ENCODE assay signal across 10 cellular contexts in genomic region chrX:71514367-71515038, GRCh38. TPM values are rescaled to one million over a fixed set of nuclear protein-coding genes. Genes with fewer than 3 reads are reported as not detected.
DNase-seq lines count a peak whose midpoint lies in the region; ATAC-seq, FAIRE-seq and TF ChIP-seq lines count a peak whose summit lies in the region.
"Had no signal": no experiment of that assay in that cellular context is flagged by ENCODE, and none has a peak within 500 bp of the region (broad histone marks: within the 10 kb centered on the region; RNA-seq: fewer than 3 reads in every experiment).

No MANE protein-coding gene starts in this region.

- H3K4me1 ChIP-seq in HEK293 (ENCODE audit: control insufficient read depth, insufficient read depth, low read length): no peaks in the 10 kb centered on the region

- DNase-seq in SIG-M5 treated with dmso at 0.1 percent for 504 hours (lab: John Stamatoyannopoulos, UW; ENCODE audit: unreplicated experiment) (peak; percentile 57), mesothelial cell of epicardium (ENCODE audit: low spot score in 2 of 2, unreplicated experiment in 2 of 2) (no peak), frontal cortex (ENCODE audit: low spot score in 2 of 2) (no peak), globus pallidus (ENCODE audit: low spot score) (no peak), anterior cingulate cortex (lab: John Stamatoyannopoulos, UW) (no peak)

- peaks cover 2% of the 10 kb centered on the region for H3K4me1 Mint-ChIP-seq in mesothelial cell of epicardium

- peak overlapping the region; percentile 9 for H3K27ac Mint-ChIP-seq in mesothelial cell of epicardium

- no peak overlapping the region for H3K4me3 ChIP-seq in HEK293 (ENCODE audit: low read depth, low read length)
- H3K4me3 ChIP-seq: thoracic aorta had no signal

- no peaks in the 10 kb centered on the region for H3K9me3 ChIP-seq in HEK293 (ENCODE audit: control insufficient read depth, insufficient read depth, low read depth, low read length)
- H3K9me3 ChIP-seq: thoracic aorta had no signal

- no peaks in the 10 kb centered on the region for H3K27me3 Mint-ChIP-seq in mesothelial cell of epicardium (ENCODE audit: low read depth)

- H3K9me3 Mint-ChIP-seq in mesothelial cell of epicardium: peaks cover 24% of the 10 kb centered on the region

- ATAC-seq in GM18499 (IDR thresholded peaks at IDR 0.05; ENCODE audit: insufficient read depth, unreplicated experiment) (peak; percentile 80), GM21367 (IDR thresholded peaks at IDR 0.05; ENCODE audit: unreplicated experiment) (no peak)
- ATAC-seq: HCT116 had no signal

- TF ChIP-seq CTCF in HEK293 (tag by site-specific recombination; IDR thresholded peaks at IDR 0.05) (no peak), mesothelial cell of epicardium (IDR thresholded peaks at IDR 0.05; ENCODE audit: unreplicated experiment) (no peak)

- no peak overlapping the region for H3K27ac ChIP-seq in HEK293 (ENCODE audit: extremely low read depth, low read depth, low read length)
- H3K27ac ChIP-seq: thoracic aorta had no signal

- H3K36me3 ChIP-seq in HEK293 (ENCODE audit: control insufficient read depth in 2 of 2, insufficient read depth in 1 of 2, low read length in 2 of 2): no peaks in the 10 kb centered on the region
- H3K36me3 ChIP-seq: thoracic aorta had no signal

- no peak for FAIRE-seq in frontal cortex (lab: Jason Lieb, UNC)

- CTCF ChIA-PET in HEK293 (lab: Yijun Ruan, JAX): no interaction called here

- H3K36me3 Mint-ChIP-seq in mesothelial cell of epicardium: no peaks in the 10 kb centered on the region

- POLR2A ChIA-PET in HEK293 (lab: Yijun Ruan, JAX): interaction anchor here (0.6 to 1.4 kb wide), 2 partner anchors 18 to 1360 kb away, joined by 3 to 9 read pairs; partner anchors contain the start of gene OGT

- no peak overlapping the region for H3K4me3 Mint-ChIP-seq in mesothelial cell of epicardium

TF ChIP-seq in HEK293, 187 proteins besides CTCF, POLR2A, EP300 and RAD21:
- TF ChIP-seq ZNF701 (tag by site-specific recombination; IDR thresholded peaks at IDR 0.05): no peak
- TF ChIP-seq BCL6B (tag by site-specific recombination; IDR thresholded peaks at IDR 0.05): no peak
- TF ChIP-seq ZFP41 (tag by site-specific recombination; IDR thresholded peaks at IDR 0.05; ENCODE audit: borderline replicate concordance): no peak
- no peak for TF ChIP-seq ZNF311 (tag by site-specific recombination; IDR thresholded peaks at IDR 0.05; ENCODE audit: borderline replicate concordance)
- no peak for TF ChIP-seq ZBTB6 (tag by site-specific recombination; IDR thresholded peaks at IDR 0.05)
- TF ChIP-seq ZNF362 (tag by site-specific recombination; IDR thresholded peaks at IDR 0.05): peak; percentile 32; the same call in 1 of the 2 replicates
- no peak for TF ChIP-seq ZNF639 (tag by site-specific recombination; IDR thresholded peaks at IDR 0.05)
- TF ChIP-seq ZXDB (tag by site-specific recombination; IDR thresholded peaks at IDR 0.05): no peak
- TF ChIP-seq ZFHX2 (tag by site-specific recombination; conservative IDR thresholded peaks at IDR 0.05): peak; percentile 23; the same call in 1 of the 2 replicates
- 0 out of 2 replicates have a peak, but pooled peaks have one; percentile 11 for TF ChIP-seq EGR2 (tag by site-specific recombination; IDR thresholded peaks at IDR 0.05; ENCODE audit: low read depth)
- TF ChIP-seq BCL11B (tag by site-specific recombination; IDR thresholded peaks at IDR 0.05; ENCODE audit: low read depth): no peak
- TF ChIP-seq PATZ1 (tag by site-specific recombination; IDR thresholded peaks at IDR 0.05): no peak
- no peak for TF ChIP-seq ZNF514 (tag by site-specific recombination; IDR thresholded peaks at IDR 0.05)
- no peak for TF ChIP-seq ZNF211 (tag by site-specific recombination; IDR thresholded peaks at IDR 0.05; ENCODE audit: low read depth)
- no peak for TF ChIP-seq ZNF629 (tag by site-specific recombination; IDR thresholded peaks at IDR 0.05)
- no peak for TF ChIP-seq ZNF169 (tag by site-specific recombination; IDR thresholded peaks at IDR 0.05)

RNA-seq across cellular contexts. Expression of gene OGT, which starts 18.4 kb away (rescaled TPM):
- total RNA-seq in mesothelial cell of epicardium (201 to 206 TPM (median 202 TPM) in 3 replicates), frontal cortex (230 TPM)
